25 cellular contexts compared by ENCODE assay signal in the genomic region with DNA sequence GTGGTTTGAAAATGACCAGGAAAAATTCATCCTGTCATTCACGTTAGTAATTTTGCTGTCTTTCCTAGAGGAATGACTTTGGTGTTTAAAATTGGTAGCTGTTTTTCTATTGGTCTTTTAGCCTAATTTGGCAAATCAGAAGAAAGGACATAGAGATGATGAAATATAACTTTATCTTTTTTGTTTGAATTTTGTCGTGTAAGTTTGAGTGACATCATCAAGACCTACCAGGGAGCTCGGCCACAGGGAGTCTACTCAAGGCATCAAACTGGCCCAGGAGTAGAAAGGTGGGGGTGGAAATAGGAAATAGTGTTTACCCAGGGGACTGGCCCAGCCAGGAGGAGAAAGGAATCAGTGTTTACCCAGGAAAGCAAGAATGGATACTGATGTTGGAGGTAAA.
"Had no signal": no experiment of that assay in that cellular context is flagged by ENCODE, and none has a peak within 500 bp of the region (broad histone marks: within the 10 kb centered on the region; RNA-seq: fewer than 3 reads in every experiment).

No MANE protein-coding gene starts in this region.

- H3K36me3 Mint-ChIP-seq: natural killer cell had no signal

- H3K4me1 Mint-ChIP-seq: immature natural killer cell, natural killer cell had no signal

- H3K4me3 Mint-ChIP-seq: immature natural killer cell; mesothelial cell of epicardium; natural killer cell; stimulated activated naive B cell treated with anti-CD40 and anti-IgM and Interleukin-4, amounts not matched to agents 10 μg/mL and 1 μg/mL and 100 μg/mL, for 72 hours had no signal

- ATAC-seq: natural killer cell; sciatic nerve; stimulated activated naive B cell treated with anti-CD40 and anti-IgM and Interleukin-4, amounts not matched to agents 10 μg/mL and 1 μg/mL and 100 μg/mL, for 72 hours; stimulated activated naive CD8-positive, alpha-beta T cell treated with anti-CD3 and anti-CD28 coated beads, Interleukin-15, Interleukin-2, amounts not matched to agents 100 U/mL and 50 U/mL, for 24 hours had no signal

- H3K27ac Mint-ChIP-seq: immature natural killer cell; mesothelial cell of epicardium; naive B cell; natural killer cell; progenitor cell of endocrine pancreas; stimulated activated naive B cell treated with anti-CD40 and anti-IgM and Interleukin-4, amounts not matched to agents 10 μg/mL and 1 μg/mL and 100 μg/mL, for 72 hours had no signal

- DNase-seq: hypothalamus; immature natural killer cell; kidney; left ventricle myocardium inferior; mesendoderm; naive B cell; natural killer cell; ovary; stimulated activated CD4-positive, alpha-beta T cell treated with anti-CD3 and anti-CD28 coated beads, Interleukin-12 subunit alpha, Interleukin-12 subunit beta, amount 100 ng/mL, for 4 hours; stimulated activated CD4-positive, alpha-beta T cell treated with anti-CD3 and anti-CD28 coated beads, Interleukin-15, amount 100 ng/mL, for 24 hours; stimulated activated CD4-positive, alpha-beta T cell treated with anti-CD3 and anti-CD28 coated beads, Interleukin-2, amount 100 ng/mL, for 24 hours; stimulated activated CD4-positive, alpha-beta T cell treated with anti-CD3 and anti-CD28 coated beads, Interleukin-4, amount 100 ng/mL, for 1 hour; stimulated activated naive B cell treated with anti-CD40 and anti-IgM and Interleukin-4, amounts not matched to agents 10 μg/mL and 1 μg/mL and 100 μg/mL, for 72 hours; stimulated activated naive CD8-positive, alpha-beta T cell treated with anti-CD3 and anti-CD28 coated beads, Interleukin-15, Interleukin-2, amounts not matched to agents 100 U/mL and 50 U/mL, for 24 hours; stomach; trophoblast cell; uterus had no signal

- H3K27me3 ChIP-seq: ovary, right atrium auricular region, stomach, suprapubic skin, tibial artery, uterus had no signal

- H3K27me3 Mint-ChIP-seq: progenitor cell of endocrine pancreas; stimulated activated naive B cell treated with anti-CD40 and anti-IgM and Interleukin-4, amounts not matched to agents 10 μg/mL and 1 μg/mL and 100 μg/mL, for 72 hours had no signal

- H3K27ac ChIP-seq: left ventricle myocardium inferior, ovary, right atrium auricular region, skin epidermis, stomach, suprapubic skin, thoracic aorta, tibial artery, uterus had no signal

- H3K9me3 Mint-ChIP-seq: immature natural killer cell; mesothelial cell of epicardium; naive B cell; natural killer cell; stimulated activated naive B cell treated with anti-CD40 and anti-IgM and Interleukin-4, amounts not matched to agents 10 μg/mL and 1 μg/mL and 100 μg/mL, for 72 hours had no signal

- H3K9me3 ChIP-seq: left ventricle myocardium inferior, ovary, right atrium auricular region, stomach, suprapubic skin, thoracic aorta, tibial artery, uterus had no signal

- H3K4me1 ChIP-seq: left ventricle myocardium inferior, right atrium auricular region, stomach, tibial artery, uterus had no signal
